ENCODE assay signal across 31 cellular contexts in genomic region chr11:112478806-112479205, GRCh38.
"Had no signal": no experiment of that assay in that cellular context is flagged by ENCODE, and none has a peak within 500 bp of the region (broad histone marks: within the 10 kb centered on the region; RNA-seq: fewer than 3 reads in every experiment).

No MANE protein-coding gene starts in this region.

- H3K9me3 Mint-ChIP-seq: activated naive CD4-positive, alpha-beta T cell treated with anti-CD3 and anti-CD28 coated beads for 36 hours; activated naive CD8-positive, alpha-beta T cell treated with anti-CD3 and anti-CD28 coated beads for 36 hours; stimulated activated effector memory CD8-positive, alpha-beta T cell treated with anti-CD3 and anti-CD28 coated beads, Interleukin-12 subunit alpha, Interleukin-12 subunit beta, amount 100 ng/mL, for 72 hours; stimulated activated naive CD8-positive, alpha-beta T cell treated with anti-CD3 and anti-CD28 coated beads, Interleukin-15, amount 100 ng/mL, for 72 hours; T-helper 2 cell treated with Interferon-gamma antibody and Interleukin-4, amounts not matched to agents 5 μg/mL and 100 μg/mL, for 36 hours had no signal

- ATAC-seq: activated T-cell treated with anti-CD3 and anti-CD28 coated beads, Interleukin-2, amount 50 U/mL, for 72 hours; body of pancreas; left lobe of liver; stimulated activated effector memory CD8-positive, alpha-beta T cell treated with anti-CD3 and anti-CD28 coated beads, Interleukin-12 subunit alpha, Interleukin-12 subunit beta, amount 100 ng/mL, for 72 hours; stimulated activated naive CD8-positive, alpha-beta T cell treated with anti-CD3 and anti-CD28 coated beads, Interleukin-15, amount 100 ng/mL, for 72 hours had no signal

- H3K27me3 ChIP-seq: adrenal gland, body of pancreas, cardiac muscle cell, colonic mucosa, ovary, sigmoid colon, thyroid gland, upper lobe of left lung had no signal

- H3K36me3 Mint-ChIP-seq: activated naive CD8-positive, alpha-beta T cell treated with anti-CD3 and anti-CD28 coated beads for 36 hours; stimulated activated effector memory CD8-positive, alpha-beta T cell treated with anti-CD3 and anti-CD28 coated beads, Interleukin-12 subunit alpha, Interleukin-12 subunit beta, amount 100 ng/mL, for 72 hours had no signal

- H3K4me1 Mint-ChIP-seq: activated naive CD8-positive, alpha-beta T cell treated with anti-CD3 and anti-CD28 coated beads for 36 hours; nephron; stimulated activated effector memory CD8-positive, alpha-beta T cell treated with anti-CD3 and anti-CD28 coated beads, Interleukin-12 subunit alpha, Interleukin-12 subunit beta, amount 100 ng/mL, for 72 hours; stimulated activated naive CD8-positive, alpha-beta T cell treated with anti-CD3 and anti-CD28 coated beads, Interleukin-15, amount 100 ng/mL, for 72 hours had no signal

- H3K36me3 ChIP-seq: adrenal gland, cardiac muscle cell, colonic mucosa, ovary, sigmoid colon, thyroid gland, upper lobe of left lung had no signal

- H3K4me3 ChIP-seq: adrenal gland, body of pancreas, cardiac muscle cell, colonic mucosa, ovary, sigmoid colon, thyroid gland, upper lobe of left lung had no signal

- FAIRE-seq: frontal cortex, small intestine had no signal

- H3K4me3 Mint-ChIP-seq: activated naive CD4-positive, alpha-beta T cell treated with anti-CD3 and anti-CD28 coated beads for 36 hours; activated naive CD8-positive, alpha-beta T cell treated with anti-CD3 and anti-CD28 coated beads for 36 hours; activated T-cell treated with anti-CD3 and anti-CD28 coated beads, Interleukin-2, amount 50 U/mL, for 72 hours; nephron; stimulated activated effector memory CD8-positive, alpha-beta T cell treated with anti-CD3 and anti-CD28 coated beads, Interleukin-12 subunit alpha, Interleukin-12 subunit beta, amount 100 ng/mL, for 72 hours; stimulated activated naive CD8-positive, alpha-beta T cell treated with anti-CD3 and anti-CD28 coated beads, Interleukin-15, amount 100 ng/mL, for 72 hours; T-helper 2 cell treated with Interferon-gamma antibody and Interleukin-4, amounts not matched to agents 5 μg/mL and 100 μg/mL, for 36 hours had no signal

- H3K27ac ChIP-seq: adrenal gland, body of pancreas, cardiac muscle cell, colonic mucosa, ovary, sigmoid colon, thyroid gland, upper lobe of left lung had no signal

- H3K27me3 Mint-ChIP-seq: activated naive CD8-positive, alpha-beta T cell treated with anti-CD3 and anti-CD28 coated beads for 36 hours had no signal

- H3K4me1 ChIP-seq: adrenal gland, body of pancreas, colonic mucosa, sigmoid colon, thyroid gland, upper lobe of left lung had no signal

- H3K9me3 ChIP-seq: adrenal gland, body of pancreas, colonic mucosa, sigmoid colon, thyroid gland, upper lobe of left lung had no signal

- DNase-seq: activated CD4-positive, alpha-beta T cell treated with anti-CD3 and anti-CD28 coated beads for 4 hours; activated CD4-positive, alpha-beta T cell treated with anti-CD3 and anti-CD28 coated beads, Interleukin-2, amount 50 U/mL, for 4 hours; activated naive CD4-positive, alpha-beta T cell treated with anti-CD3 and anti-CD28 coated beads for 36 hours; activated naive CD8-positive, alpha-beta T cell treated with anti-CD3 and anti-CD28 coated beads for 36 hours; activated T-cell treated with anti-CD3 and anti-CD28 coated beads for 4 hours; activated T-cell treated with anti-CD3 and anti-CD28 coated beads, Interleukin-2, amount 50 U/mL, for 72 hours; aorta; body of pancreas; cerebellar nuclear complex; colonic mucosa; effector memory CD4-positive, alpha-beta T cell; kidney glomerular epithelial cell; mammary epithelial cell; ovary; retina; sigmoid colon; small intestine; stimulated activated CD4-positive, alpha-beta T cell treated with anti-CD3 and anti-CD28 coated beads, Interleukin-4, amount 100 ng/mL, for 24 hours; stimulated activated naive CD8-positive, alpha-beta T cell treated with anti-CD3 and anti-CD28 coated beads, Interleukin-15, amount 100 ng/mL, for 72 hours; substantia nigra; T-helper 1 cell; thyroid gland had no signal

- H3K27ac Mint-ChIP-seq: activated naive CD4-positive, alpha-beta T cell treated with anti-CD3 and anti-CD28 coated beads for 36 hours; activated naive CD8-positive, alpha-beta T cell treated with anti-CD3 and anti-CD28 coated beads for 36 hours; activated T-cell treated with anti-CD3 and anti-CD28 coated beads, Interleukin-2, amount 50 U/mL, for 72 hours; nephron; progenitor cell of endocrine pancreas; stimulated activated effector memory CD8-positive, alpha-beta T cell treated with anti-CD3 and anti-CD28 coated beads, Interleukin-12 subunit alpha, Interleukin-12 subunit beta, amount 100 ng/mL, for 72 hours; stimulated activated naive CD8-positive, alpha-beta T cell treated with anti-CD3 and anti-CD28 coated beads, Interleukin-15, amount 100 ng/mL, for 72 hours; T-helper 2 cell treated with Interferon-gamma antibody and Interleukin-4, amounts not matched to agents 5 μg/mL and 100 μg/mL, for 36 hours had no signal
